In genomic region chr1:4118746-4119515, GRCh38 we compare ENCODE assay signal across 15 cellular contexts.
"Had no signal": no experiment of that assay in that cellular context is flagged by ENCODE, and none has a peak within 500 bp of the region (broad histone marks: within the 10 kb centered on the region; RNA-seq: fewer than 3 reads in every experiment).

No MANE protein-coding gene starts in this region.

- H3K9me3 ChIP-seq: neutrophil, upper lobe of left lung had no signal

- H3K9me3 Mint-ChIP-seq: T-helper 2 cell treated with Interferon-gamma antibody and Interleukin-4, amounts not matched to agents 5 μg/mL and 100 μg/mL, for 36 hours had no signal

- H3K4me3 Mint-ChIP-seq: activated naive CD8-positive, alpha-beta T cell treated with anti-CD3 and anti-CD28 coated beads for 36 hours; memory B cell; naive thymus-derived CD4-positive, alpha-beta T cell; stimulated activated naive CD8-positive, alpha-beta T cell treated with anti-CD3 and anti-CD28 coated beads, Interleukin-15, amount 100 ng/mL, for 72 hours; T-helper 2 cell treated with Interferon-gamma antibody and Interleukin-4, amounts not matched to agents 5 μg/mL and 100 μg/mL, for 36 hours had no signal

- H3K4me1 ChIP-seq: body of pancreas, upper lobe of left lung had no signal

- H3K27ac Mint-ChIP-seq: activated naive CD8-positive, alpha-beta T cell treated with anti-CD3 and anti-CD28 coated beads for 36 hours; memory B cell; T-helper 2 cell treated with Interferon-gamma antibody and Interleukin-4, amounts not matched to agents 5 μg/mL and 100 μg/mL, for 36 hours had no signal

- H3K27ac ChIP-seq: body of pancreas, neutrophil, upper lobe of left lung had no signal

- H3K27me3 ChIP-seq: body of pancreas, neutrophil, upper lobe of left lung had no signal

- H3K4me3 ChIP-seq: body of pancreas, upper lobe of left lung had no signal

- DNase-seq: activated CD4-positive, alpha-beta T cell treated with anti-CD3 and anti-CD28 coated beads, Interleukin-2, amount 50 U/mL, for 4 hours; activated naive CD4-positive, alpha-beta T cell; activated naive CD8-positive, alpha-beta T cell treated with anti-CD3 and anti-CD28 coated beads for 36 hours; body of pancreas; dermis blood vessel endothelial cell; effector memory CD4-positive, alpha-beta T cell; left ventricle myocardium superior; naive thymus-derived CD4-positive, alpha-beta T cell; retina; stimulated activated CD4-positive, alpha-beta T cell treated with anti-CD3 and anti-CD28 coated beads, Interleukin-4, amount 100 ng/mL, for 1 hour; stimulated activated naive CD8-positive, alpha-beta T cell treated with anti-CD3 and anti-CD28 coated beads, Interleukin-15, amount 100 ng/mL, for 72 hours; upper lobe of left lung had no signal

- H3K4me1 Mint-ChIP-seq: activated naive CD8-positive, alpha-beta T cell treated with anti-CD3 and anti-CD28 coated beads for 36 hours; memory B cell; naive thymus-derived CD4-positive, alpha-beta T cell; stimulated activated naive CD8-positive, alpha-beta T cell treated with anti-CD3 and anti-CD28 coated beads, Interleukin-15, amount 100 ng/mL, for 72 hours had no signal

- H3K36me3 Mint-ChIP-seq: activated naive CD8-positive, alpha-beta T cell treated with anti-CD3 and anti-CD28 coated beads for 36 hours; memory B cell; naive thymus-derived CD4-positive, alpha-beta T cell had no signal

- H3K36me3 ChIP-seq: neutrophil, upper lobe of left lung had no signal
